9 cellular contexts compared by ENCODE assay signal in genomic region chr10:110859947-110860376, GRCh38. TPM values are rescaled to one million over a fixed set of nuclear protein-coding genes. Genes with fewer than 3 reads are reported as not detected.
DNase-seq lines count a peak whose midpoint lies in the region; ATAC-seq, FAIRE-seq and TF ChIP-seq lines count a peak whose summit lies in the region.
"Had no signal": no experiment of that assay in that cellular context is flagged by ENCODE, and none has a peak within 500 bp of the region (broad histone marks: within the 10 kb centered on the region; RNA-seq: fewer than 3 reads in every experiment).

No MANE protein-coding gene starts in this region.

- peak overlapping the region; percentile 85 to 95 for H3K27ac ChIP-seq in small intestine (ENCODE audit: low read depth in 1 of 2, low read length in 1 of 2)

- TF ChIP-seq CTCF in fibroblast of pulmonary artery (IDR thresholded peaks at IDR 0.05; ENCODE audit: low read length, missing control alignments): no peak

- H3K4me3 ChIP-seq in fibroblast of pulmonary artery (replicated peaks; ENCODE audit: low read depth, low read length): no peak overlapping the region
- H3K4me3 ChIP-seq in small intestine (ENCODE audit: low read depth in 1 of 2, low read length in 2 of 2): no peak overlapping the region

- peaks cover 29 to 30% of the 10 kb centered on the region in 2 donors for H3K4me1 ChIP-seq in small intestine (ENCODE audit: control insufficient read depth in 2 of 2, insufficient read depth in 1 of 2, low read depth in 1 of 2, low read length in 1 of 2)

- ATAC-seq in GM18867 (IDR thresholded peaks at IDR 0.05; ENCODE audit: unreplicated experiment) (no peak), HG03039 (IDR thresholded peaks at IDR 0.05; ENCODE audit: unreplicated experiment) (no peak), GM21529 (IDR thresholded peaks at IDR 0.05; ENCODE audit: unreplicated experiment) (no peak)

- peak; percentile 86 for FAIRE-seq in GM12892 (lab: Jason Lieb, UNC)
- FAIRE-seq in small intestine (lab: Jason Lieb, UNC): no peak
- FAIRE-seq: colon had no signal

- 0 to 13% (median 4%) methylated on average over 1 of the region's 1 CpG for WGBS in small intestine, 3 donors

- H3K27me3 ChIP-seq in small intestine (ENCODE audit: control insufficient read depth in 2 of 2, insufficient read depth in 2 of 2, low read length in 2 of 2): no peaks in the 10 kb centered on the region

- DNase-seq in GM12892 (ENCODE audit: insufficient read length): no peak
- peak; percentile 97 for DNase-seq in SIG-M5 treated with dmso at 0.1 percent for 504 hours (lab: John Stamatoyannopoulos, UW; ENCODE audit: unreplicated experiment)
- DNase-seq in fibroblast of pulmonary artery (ENCODE audit: low read depth): peak; percentile 59
- DNase-seq in small intestine: no peak
- no peak for DNase-seq in NCI-H1694 treated with DMSO at 0.1 percent for 48 hours (lab: John Stamatoyannopoulos, UW)

- H3K9me3 ChIP-seq in small intestine (ENCODE audit: control insufficient read depth, low read depth): no peaks in the 10 kb centered on the region

- no peak for TF ChIP-seq POLR2A in GM12892 (IDR thresholded peaks at IDR 0.05; ENCODE audit: low read depth, low read length)

- H3K36me3 ChIP-seq in small intestine (ENCODE audit: control insufficient read depth in 2 of 2, insufficient read depth in 2 of 2, low read length in 2 of 2): no peaks in the 10 kb centered on the region

RNA-seq across cellular contexts. Expression of gene PDCD4, which starts 11.8 kb away (rescaled TPM):
- polyA plus RNA-seq in GM12892 (2012; ENCODE audit: missing spikeins): 331 TPM
- 100 to 1,000 TPM; 111 to 309 (median 124) TPM for polyA plus RNA-seq in small intestine

RNA-seq across cellular contexts. Expression of gene BBIP1, which starts 59.0 kb away (rescaled TPM):
- polyA plus RNA-seq in GM12892 (2012; ENCODE audit: missing spikeins): 34.4 TPM
- 10 to 100 TPM; 10.7 to 19.0 (median 15.9) TPM for polyA plus RNA-seq in small intestine

RNA-seq across cellular contexts. Expression of gene SHOC2, which starts 59.4 kb away (rescaled TPM):
- polyA plus RNA-seq in GM12892 (2012; ENCODE audit: missing spikeins): 35.2 TPM
- polyA plus RNA-seq in small intestine: 10 to 100 TPM; 17.8 to 27.3 (median 23.2) TPM

Comparison
In these comparisons a context has a peak if more than half of its experiments do, and no peak if none do; other contexts are left out.
1. DNase-seq: peak in SIG-M5 treated with dmso at 0.1 percent for 504 hours (single experiment) and fibroblast of pulmonary artery (single experiment); none in GM12892 (single experiment), small intestine (single experiment) and NCI-H1694 treated with DMSO at 0.1 percent for 48 hours (single experiment).